Comparison of ENCODE assay signal across 1 cellular context in genomic region chr1:212914110-212914509, GRCh38. TPM values are rescaled to one million over a fixed set of nuclear protein-coding genes. Genes with fewer than 3 reads are reported as not detected.
"Had no signal": no experiment of that assay in that cellular context is flagged by ENCODE, and none has a peak within 500 bp of the region (broad histone marks: within the 10 kb centered on the region; RNA-seq: fewer than 3 reads in every experiment).

No MANE protein-coding gene starts in this region.

RNA-seq across cellular contexts. Expression of gene VASH2, which starts 36.2 kb away (rescaled TPM):
- total RNA-seq: bronchial epithelial cell had no signal
